In the genomic region with DNA sequence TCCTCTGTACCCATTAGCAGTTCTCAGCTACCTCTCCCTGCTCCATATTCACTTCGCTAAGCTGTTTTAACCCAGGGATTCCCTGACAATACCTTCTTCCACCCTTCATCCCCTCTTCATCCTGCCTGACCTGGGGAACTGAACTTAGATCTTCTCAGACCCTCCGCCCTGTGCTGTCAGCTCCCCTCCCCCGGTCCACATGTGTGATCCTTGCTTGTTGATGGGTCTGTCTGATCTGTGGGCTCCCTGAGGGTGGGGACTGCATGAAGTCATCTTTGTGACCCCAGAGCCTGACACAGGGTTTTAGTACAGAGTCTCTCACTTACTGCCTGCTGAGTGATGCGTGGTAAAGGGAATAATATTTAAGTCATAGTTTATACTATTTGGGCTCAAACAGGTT, we compare ENCODE assay signal across 20 cellular contexts. TPM values are rescaled to one million over a fixed set of nuclear protein-coding genes. Genes with fewer than 3 reads are reported as not detected.
DNase-seq lines count a peak whose midpoint lies in the region; ATAC-seq, FAIRE-seq and TF ChIP-seq lines count a peak whose summit lies in the region.
"Had no signal": no experiment of that assay in that cellular context is flagged by ENCODE, and none has a peak within 500 bp of the region (broad histone marks: within the 10 kb centered on the region; RNA-seq: fewer than 3 reads in every experiment).

No MANE protein-coding gene starts in this region.

- H3K79me2 ChIP-seq in astrocyte (ENCODE audit: insufficient read depth, low read length) (no peaks in the 10 kb centered on the region), trophoblast cell (ENCODE audit: control insufficient read depth, insufficient read depth, low read length, poor library complexity) (no peaks in the 10 kb centered on the region)

- ATAC-seq in activated naive CD8-positive, alpha-beta T cell treated with anti-CD3 and anti-CD28 coated beads, Interleukin-2, amount 10 ng/mL, durations not matched to agents 7 days and 5 days (ENCODE audit: low read depth) = no peak
- ATAC-seq in activated naive CD8-positive, alpha-beta T cell treated with anti-CD3 and anti-CD28 coated beads, Interleukin-2, amount 50 U/mL, for 24 hours = no peak
- ATAC-seq in HG02642 (IDR thresholded peaks at IDR 0.05; ENCODE audit: poor library complexity, unreplicated experiment) = no peak
- ATAC-seq: PC-3 had no signal

- H3K9ac ChIP-seq in astrocyte (ENCODE audit: low read length) (no peak overlapping the region), trophoblast cell (ENCODE audit: low read length) (no peak overlapping the region)

- TF ChIP-seq POLR2A in testis (IDR thresholded peaks at IDR 0.05) = no peak

- no peak overlapping the region for H3K4ac ChIP-seq in trophoblast cell (ENCODE audit: low read depth, low read length)

- no peak overlapping the region for H3K27ac ChIP-seq in astrocyte (ENCODE audit: low read depth, low read length)
- H3K27ac ChIP-seq in trophoblast cell (ENCODE audit: low read depth, low read length) = no peak overlapping the region
- H3K27ac ChIP-seq in testis = no peak overlapping the region
- H3K27ac ChIP-seq in SJCRH30 = no peak overlapping the region
- H3K27ac ChIP-seq in dorsolateral prefrontal cortex = no peak overlapping the region
- H3K27ac ChIP-seq: SJSA1 had no signal

- WGBS in trophoblast cell (ENCODE audit: extremely low coverage, insufficient coverage, insufficient read length) = no CpG with 5 or more reads among the region's 4 CpGs
- 92 to 94% methylated on average over 4 of the region's 4 CpGs for WGBS in testis, 2 donors

- H3K27me3 ChIP-seq in astrocyte (ENCODE audit: insufficient read depth, low read length) (no peaks in the 10 kb centered on the region), trophoblast cell (ENCODE audit: insufficient read depth, low read length) (no peaks in the 10 kb centered on the region), testis (no peaks in the 10 kb centered on the region), SJCRH30 (no peaks in the 10 kb centered on the region), dorsolateral prefrontal cortex (no peaks in the 10 kb centered on the region)
- H3K27me3 ChIP-seq: SJSA1 had no signal

- H3K4me3 Mint-ChIP-seq in activated naive CD8-positive, alpha-beta T cell treated with anti-CD3 and anti-CD28 coated beads, Interleukin-2, amount 10 ng/mL, durations not matched to agents 7 days and 5 days = no peak overlapping the region
- no peak overlapping the region for H3K4me3 Mint-ChIP-seq in activated naive CD8-positive, alpha-beta T cell treated with anti-CD3 and anti-CD28 coated beads, Interleukin-2, amount 50 U/mL, for 24 hours
- no peak overlapping the region for H3K4me3 Mint-ChIP-seq in astrocyte (ENCODE audit: unreplicated experiment)
- H3K4me3 Mint-ChIP-seq: B cell, HFFc6 had no signal

- no peak overlapping the region for H2BK120ac ChIP-seq in trophoblast cell (ENCODE audit: insufficient read depth, low read length, poor library complexity)

- POLR2A ChIA-PET in activated naive CD8-positive, alpha-beta T cell treated with anti-CD3 and anti-CD28 coated beads, Interleukin-2, amount 10 ng/mL, durations not matched to agents 7 days and 5 days (lab: Charles Lee) = interaction anchor here (1.9 kb wide), 1 partner anchor 12 kb away, joined by 5 read pairs; a partner anchor contains a TSS

- H2BK5ac ChIP-seq in trophoblast cell (ENCODE audit: low read depth, low read length, poor library complexity) = no peak overlapping the region

- H3K27ac Mint-ChIP-seq in activated naive CD8-positive, alpha-beta T cell treated with anti-CD3 and anti-CD28 coated beads, Interleukin-2, amount 10 ng/mL, durations not matched to agents 7 days and 5 days = peak overlapping the region; percentile 40
- no peak overlapping the region for H3K27ac Mint-ChIP-seq in activated naive CD8-positive, alpha-beta T cell treated with anti-CD3 and anti-CD28 coated beads, Interleukin-2, amount 50 U/mL, for 24 hours
- peak overlapping the region; percentile 28 for H3K27ac Mint-ChIP-seq in astrocyte (ENCODE audit: unreplicated experiment)
- H3K27ac Mint-ChIP-seq: B cell, HFFc6 had no signal

- no peak for FAIRE-seq in astrocyte (lab: Jason Lieb, UNC)
- FAIRE-seq: GM12891, H1 had no signal

- H2AFZ ChIP-seq in astrocyte (ENCODE audit: low read depth, low read length) (no peak overlapping the region), trophoblast cell (ENCODE audit: insufficient read depth, low read length, poor library complexity) (no peak overlapping the region)

- H3K36me3 ChIP-seq in astrocyte (ENCODE audit: insufficient read depth, low read length) (peaks cover 12% of the 10 kb centered on the region), trophoblast cell (ENCODE audit: control insufficient read depth in 1 of 2, insufficient read depth in 2 of 2, low read length in 2 of 2) (peaks cover 18 to 21% of the 10 kb centered on the region in 2 experiments), testis (ENCODE audit: low read depth, missing control alignments) (no peaks in the 10 kb centered on the region), SJCRH30 (peaks cover 14% of the 10 kb centered on the region; the same call in 1 of the 2 replicates)

- H3K4me2 ChIP-seq in astrocyte (ENCODE audit: low read length) (no peak overlapping the region), trophoblast cell (ENCODE audit: low read length) (no peak overlapping the region)

- H3K4me3 ChIP-seq in astrocyte (ENCODE audit: insufficient read depth, low read depth, low read length) = no peak overlapping the region
- H3K4me3 ChIP-seq in trophoblast cell (ENCODE audit: low read depth, low read length) = no peak overlapping the region
- no peak overlapping the region for H3K4me3 ChIP-seq in testis
- H3K4me3 ChIP-seq in SJCRH30 = no peak overlapping the region
- H3K4me3 ChIP-seq in dorsolateral prefrontal cortex = no peak overlapping the region
- H3K4me3 ChIP-seq: SJSA1 had no signal

- no peak for DNase-seq in activated naive CD8-positive, alpha-beta T cell treated with anti-CD3 and anti-CD28 coated beads, Interleukin-2, amount 10 ng/mL, durations not matched to agents 7 days and 5 days
- no peak for DNase-seq in activated naive CD8-positive, alpha-beta T cell treated with anti-CD3 and anti-CD28 coated beads, Interleukin-2, amount 50 U/mL, for 24 hours
- no peak for DNase-seq in astrocyte (ENCODE audit: low read depth)
- no peak for DNase-seq in trophoblast cell
- no peak for DNase-seq in testis
- DNase-seq in SJCRH30 = no peak
- no peak for DNase-seq in dorsolateral prefrontal cortex
- DNase-seq: 8988T, HFFc6, NCI-H1417 treated with DMSO at 0.1 percent for 48 hours, NCI-H187 treated with DMSO at 0.1 percent for 48 hours, NCI-H2227 treated with DMSO at 0.1 percent for 48 hours, NCI-H510A treated with DMSO at 0.1 percent for 48 hours, NCI-H774, PC-3 had no signal

- H2BK12ac ChIP-seq in trophoblast cell (ENCODE audit: low read length) = no peak overlapping the region

- H2AK5ac ChIP-seq in trophoblast cell (ENCODE audit: low read length) = no peak overlapping the region

- no peak overlapping the region for H4K12ac ChIP-seq in trophoblast cell (ENCODE audit: low read depth, low read length)

- H4K8ac ChIP-seq in trophoblast cell (ENCODE audit: low read depth, low read length) = peak overlapping the region; percentile 62

- H3K27me3 Mint-ChIP-seq in activated naive CD8-positive, alpha-beta T cell treated with anti-CD3 and anti-CD28 coated beads, Interleukin-2, amount 10 ng/mL, durations not matched to agents 7 days and 5 days = no peaks in the 10 kb centered on the region
- no peaks in the 10 kb centered on the region for H3K27me3 Mint-ChIP-seq in activated naive CD8-positive, alpha-beta T cell treated with anti-CD3 and anti-CD28 coated beads, Interleukin-2, amount 50 U/mL, for 24 hours
- no peaks in the 10 kb centered on the region for H3K27me3 Mint-ChIP-seq in astrocyte (ENCODE audit: low read depth, unreplicated experiment)
- H3K27me3 Mint-ChIP-seq: B cell had no signal

- H3K9me3 ChIP-seq in astrocyte (ENCODE audit: insufficient read depth, low read depth, low read length) (no peaks in the 10 kb centered on the region), trophoblast cell (ENCODE audit: insufficient read depth, low read depth, low read length) (peaks cover 3% of the 10 kb centered on the region), testis (no peaks in the 10 kb centered on the region), SJCRH30 (replicated peaks) (no peaks in the 10 kb centered on the region)
- H3K9me3 ChIP-seq: SJSA1 had no signal

- H3K18ac ChIP-seq in trophoblast cell (ENCODE audit: low read length) = no peak overlapping the region

- no peak for TF ChIP-seq CTCF in astrocyte (IDR thresholded peaks at IDR 0.05; ENCODE audit: insufficient read depth, low read depth, low read length)
- TF ChIP-seq CTCF in testis (IDR thresholded peaks at IDR 0.05) = no peak
- TF ChIP-seq CTCF in dorsolateral prefrontal cortex (IDR thresholded peaks at IDR 0.05 in 54 of 56, conservative IDR thresholded peaks at IDR 0.05 in 2 of 56; ENCODE audit: low read depth in 1 of 56, partially characterized antibody in 56 of 56) = no peak

- H4K91ac ChIP-seq in trophoblast cell (ENCODE audit: low read depth, low read length) = no peak overlapping the region

- intact Hi-C loops in testis (cut with DNase I; ENCODE audit: low total_unique reads) = no loop called here
- intact Hi-C loops in dorsolateral prefrontal cortex (cut with DNase I) = no loop called here

- H3K9me3 Mint-ChIP-seq in activated naive CD8-positive, alpha-beta T cell treated with anti-CD3 and anti-CD28 coated beads, Interleukin-2, amount 10 ng/mL, durations not matched to agents 7 days and 5 days = no peaks in the 10 kb centered on the region
- H3K9me3 Mint-ChIP-seq in activated naive CD8-positive, alpha-beta T cell treated with anti-CD3 and anti-CD28 coated beads, Interleukin-2, amount 50 U/mL, for 24 hours = no peaks in the 10 kb centered on the region
- no peaks in the 10 kb centered on the region for H3K9me3 Mint-ChIP-seq in astrocyte (ENCODE audit: unreplicated experiment)
- H3K9me3 Mint-ChIP-seq: HFFc6 had no signal

- no peak overlapping the region for H3K14ac ChIP-seq in trophoblast cell (ENCODE audit: low read length)

- peaks cover 52% of the 10 kb centered on the region for H3K36me3 Mint-ChIP-seq in activated naive CD8-positive, alpha-beta T cell treated with anti-CD3 and anti-CD28 coated beads, Interleukin-2, amount 10 ng/mL, durations not matched to agents 7 days and 5 days
- H3K36me3 Mint-ChIP-seq in activated naive CD8-positive, alpha-beta T cell treated with anti-CD3 and anti-CD28 coated beads, Interleukin-2, amount 50 U/mL, for 24 hours (ENCODE audit: low read depth) = peaks cover 52% of the 10 kb centered on the region
- H3K36me3 Mint-ChIP-seq in astrocyte (ENCODE audit: low read depth, unreplicated experiment) = peaks cover 4% of the 10 kb centered on the region

- no peaks in the 10 kb centered on the region for H3K79me1 ChIP-seq in trophoblast cell (ENCODE audit: low read length)

- no peaks in the 10 kb centered on the region for H4K20me1 ChIP-seq in astrocyte (ENCODE audit: insufficient read depth, low read length)

- H3K23ac ChIP-seq in trophoblast cell (ENCODE audit: low read length) = no peak overlapping the region

- H3K4me1 Mint-ChIP-seq in activated naive CD8-positive, alpha-beta T cell treated with anti-CD3 and anti-CD28 coated beads, Interleukin-2, amount 10 ng/mL, durations not matched to agents 7 days and 5 days = peaks cover 1% of the 10 kb centered on the region
- no peaks in the 10 kb centered on the region for H3K4me1 Mint-ChIP-seq in activated naive CD8-positive, alpha-beta T cell treated with anti-CD3 and anti-CD28 coated beads, Interleukin-2, amount 50 U/mL, for 24 hours
- H3K4me1 Mint-ChIP-seq in astrocyte (ENCODE audit: low read depth, unreplicated experiment) = no peaks in the 10 kb centered on the region
- H3K4me1 Mint-ChIP-seq: B cell had no signal

- H3K4me1 ChIP-seq in astrocyte (ENCODE audit: insufficient read depth, low read length) (no peaks in the 10 kb centered on the region), trophoblast cell (ENCODE audit: control insufficient read depth in 1 of 2, insufficient read depth in 2 of 2, low read length in 2 of 2) (no peaks in the 10 kb centered on the region), testis (no peaks in the 10 kb centered on the region), SJCRH30 (no peaks in the 10 kb centered on the region)
- H3K4me1 ChIP-seq: SJSA1 had no signal

RNA-seq across cellular contexts. Expression of a gene that starts 11.8 kb away (rescaled TPM):
- 10 to 100 TPM; 20.5 to 23.1 TPM for total RNA-seq in activated naive CD8-positive, alpha-beta T cell treated with anti-CD3 and anti-CD28 coated beads, Interleukin-2, amount 10 ng/mL, durations not matched to agents 7 days and 5 days
- 2.8 and 3.0 TPM in 2 replicates for total RNA-seq in astrocyte
- polyA plus RNA-seq in trophoblast cell (2013) = 7.7 and 8.0 TPM in 2 replicates
- 1 to 10 TPM; 5.2 to 6.2 TPM for total RNA-seq in testis
- polyA plus RNA-seq in testis (ENCODE audit: insufficient read depth, low read depth, low replicate concordance) = 6.5 TPM
- total RNA-seq in SJCRH30 (2014; rRNA removed; shearing (Covaris generic)) = 18.7 and 19.5 TPM in 2 replicates
- total RNA-seq in dorsolateral prefrontal cortex = 10 to 100 TPM in 2 of 120 experiments, 1 to 10 TPM in 118; 1.9 to 11.4 (median 5.9) TPM
